8 cellular contexts compared by ENCODE assay signal in genomic region chr11:126480410-126481302, GRCh38.
A peak's percentile ranks its signal among the peaks of the same experiment; 100 is the strongest.
DNase-seq lines count a peak whose midpoint lies in the region; ATAC-seq and TF ChIP-seq lines count a peak whose summit lies in the region.

No MANE protein-coding gene starts in this region.

- peak; percentile 76 for TF ChIP-seq CTCF in OCI-LY1 (IDR thresholded peaks at IDR 0.05; ENCODE audit: low read length)
- peak; percentile 97 for TF ChIP-seq CTCF in epithelial cell of proximal tubule (conservative IDR thresholded peaks at IDR 0.05; ENCODE audit: low read depth, low read length)

- no peaks in the 10 kb centered on the region for H4K20me1 ChIP-seq in OCI-LY1 (ENCODE audit: insufficient read depth, low read length)

- H3K4me1 ChIP-seq in HUES64 (ENCODE audit: insufficient read depth, low read length) = no peaks in the 10 kb centered on the region
- H3K4me1 ChIP-seq in OCI-LY1 (ENCODE audit: insufficient read depth, low read length, severe bottlenecking) = peaks cover 10% of the 10 kb centered on the region
- H3K4me1 ChIP-seq in muscle layer of colon (ENCODE audit: insufficient read depth, low read length) = peaks cover 14% of the 10 kb centered on the region

- peak overlapping the region; percentile 73 for H3K4me2 ChIP-seq in OCI-LY1 (ENCODE audit: low read length)

- H3K9me2 ChIP-seq in OCI-LY1 (ENCODE audit: low read depth, low read length) = no peaks in the 10 kb centered on the region

- peak overlapping the region; percentile 52; the same call in 1 of the 2 replicates for H3K9ac ChIP-seq in HUES64 (ENCODE audit: low read depth, low read length)
- peak overlapping the region; percentile 48; the same call in 1 of the 2 replicates for H3K9ac ChIP-seq in OCI-LY1 (ENCODE audit: low read length)
- H3K9ac ChIP-seq in muscle layer of colon (ENCODE audit: low read length) = no peak overlapping the region

- H3K4me3 ChIP-seq in HUES64 (ENCODE audit: low read length) (no peak overlapping the region), OCI-LY1 (ENCODE audit: low read depth, low read length, poor library complexity, severe bottlenecking) (peak overlapping the region; percentile 42), epithelial cell of proximal tubule (ENCODE audit: low read depth, low read length) (no peak overlapping the region), muscle layer of colon (ENCODE audit: low read depth in 1 of 2, low read length in 2 of 2) (peak overlapping the region in 1 of 2 donors; percentile 36)

- H3K79me2 ChIP-seq in OCI-LY1 (ENCODE audit: insufficient read depth, low read length) = no peaks in the 10 kb centered on the region

- ATAC-seq in GM21367 (IDR thresholded peaks at IDR 0.05; ENCODE audit: unreplicated experiment) = peak; percentile 55

- WGBS in HUES64 = 29% methylated on average over 18 of the region's 19 CpGs

- H2AFZ ChIP-seq in OCI-LY1 (ENCODE audit: low read length) = peak overlapping the region; percentile 78; the same call in 1 of the 2 replicates

- H3K27ac ChIP-seq in HUES64 (ENCODE audit: low read depth, low read length) (no peak overlapping the region; the same call in 1 of the 2 replicates), OCI-LY1 (ENCODE audit: low read depth, low read length, poor library complexity, severe bottlenecking) (no peak overlapping the region), muscle layer of colon (ENCODE audit: low read depth, low read length) (peak overlapping the region; percentile 79)

- H3K27me3 ChIP-seq in HUES64 (ENCODE audit: insufficient read depth, low read length) (no peaks in the 10 kb centered on the region), OCI-LY1 (ENCODE audit: insufficient read depth, low read length) (no peaks in the 10 kb centered on the region), muscle layer of colon (ENCODE audit: control insufficient read depth in 1 of 2, insufficient read depth in 2 of 2, low read length in 2 of 2) (no peaks in the 10 kb centered on the region)

- DNase-seq in COLO829 (ENCODE audit: low spot score) (peak; percentile 89), activated T-cell treated with anti-CD3 and anti-CD28 coated beads for 1 hour (ENCODE audit: low read depth) (peak; percentile 36), epithelial cell of proximal tubule (ENCODE audit: low read depth) (peak; percentile 33)
- peak; percentile 76 for DNase-seq in stimulated activated CD8-positive, alpha-beta memory T cell treated with anti-CD3 and anti-CD28 coated beads, Interleukin-4, amount 100 ng/mL, for 48 hours

- H3K9me3 ChIP-seq in HUES64 (ENCODE audit: insufficient read depth, low read depth, low read length) = no peaks in the 10 kb centered on the region
- no peaks in the 10 kb centered on the region for H3K9me3 ChIP-seq in OCI-LY1 (ENCODE audit: low read length)
- no peaks in the 10 kb centered on the region for H3K9me3 ChIP-seq in muscle layer of colon (ENCODE audit: low read length)

- no peaks in the 10 kb centered on the region for H3F3A ChIP-seq in OCI-LY1 (ENCODE audit: insufficient read depth, low read length)

- H3K36me3 ChIP-seq in HUES64 (ENCODE audit: insufficient read depth, low read length) (no peaks in the 10 kb centered on the region), OCI-LY1 (ENCODE audit: insufficient read depth, low read length) (no peaks in the 10 kb centered on the region), muscle layer of colon (ENCODE audit: insufficient read depth, low read length) (no peaks in the 10 kb centered on the region)

Comparison
In these comparisons a context has a peak if more than half of its experiments do, and no peak if none do; other contexts are left out.
1. DNase-seq: peak in every context shown above with its lines; median percentile 89 in COLO829; 76 in stimulated activated CD8-positive, alpha-beta memory T cell treated with anti-CD3 and anti-CD28 coated beads, Interleukin-4, amount 100 ng/mL, for 48 hours; 36 in activated T-cell treated with anti-CD3 and anti-CD28 coated beads for 1 hour; 33 in epithelial cell of proximal tubule.